In the genomic region with DNA sequence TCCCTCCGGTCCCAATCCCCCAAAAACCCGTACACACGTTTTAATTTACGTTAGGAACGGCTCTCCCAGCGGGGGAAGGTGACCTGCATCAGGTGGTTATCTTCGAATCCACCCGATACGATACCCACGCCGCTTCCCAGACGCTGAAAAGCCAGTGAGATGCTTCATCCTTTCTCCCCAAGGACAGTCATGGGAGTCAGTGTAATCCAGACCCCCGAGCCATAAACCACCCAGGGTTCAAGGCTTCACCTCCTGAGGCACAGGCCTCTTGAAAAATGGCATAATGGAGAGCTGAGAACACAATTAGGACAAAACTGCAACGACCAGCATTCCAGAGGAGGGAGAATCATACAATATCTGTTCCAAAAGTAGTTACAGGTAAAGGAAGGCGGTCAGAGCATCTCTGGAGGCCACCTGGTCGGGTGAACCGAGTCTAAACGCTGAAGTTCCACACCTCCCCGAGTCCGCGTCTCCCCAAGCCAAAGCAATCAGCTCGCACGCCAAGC, we compare ENCODE assay signal across 8 cellular contexts. TPM values are rescaled to one million over a fixed set of nuclear protein-coding genes. Genes with fewer than 3 reads are reported as not detected.
DNase-seq lines count a peak whose midpoint lies in the region; TF ChIP-seq lines count a peak whose summit lies in the region.

No MANE protein-coding gene starts in this region.

- peak overlapping the region; percentile 62 for H3K27ac ChIP-seq in SJSA1
- H3K27ac ChIP-seq in prostate gland: peak overlapping the region; percentile 52 to 80

- H3K4me3 ChIP-seq in SJSA1: peak overlapping the region; percentile 98
- H3K4me3 ChIP-seq in fibroblast of mammary gland (ENCODE audit: control insufficient read depth, low read depth, low read length): peak overlapping the region; percentile 44
- peak overlapping the region; percentile 47 to 85 for H3K4me3 ChIP-seq in prostate gland

- TF ChIP-seq POLR2A in prostate gland (IDR thresholded peaks at IDR 0.05): no peak

- 14% methylated on average over 20 of the region's 23 CpGs for WGBS in prostate gland

- intact Hi-C loops in activated naive CD4-positive, alpha-beta T cell treated with anti-CD3 and anti-CD28 coated beads for 36 hours (cut with micrococcal nuclease): loop anchor here (1.0 to 5.0 kb wide), 3 partner anchors 179 to 647 kb away; a partner anchor contains a TSS
- intact Hi-C loops in prostate gland (cut with DNase I): no loop called here

- H3K4me1 ChIP-seq in SJSA1 (replicated peaks) (peaks cover 21% of the 10 kb centered on the region), prostate gland (replicated peaks) (no peaks in the 10 kb centered on the region)

- TF ChIP-seq CTCF in fibroblast of mammary gland (conservative IDR thresholded peaks at IDR 0.05; ENCODE audit: control insufficient read depth, insufficient read depth, low read depth, low read length) (no peak), prostate gland (IDR thresholded peaks at IDR 0.05) (no peak)

- H3K27me3 ChIP-seq in SJSA1 (replicated peaks) (no peaks in the 10 kb centered on the region), prostate gland (replicated peaks; ENCODE audit: insufficient read depth) (no peaks in the 10 kb centered on the region)

- H3K4me3 Mint-ChIP-seq in activated naive CD4-positive, alpha-beta T cell treated with anti-CD3 and anti-CD28 coated beads for 36 hours: peak overlapping the region; percentile 85

- peaks cover 28% of the 10 kb centered on the region for H3K4me1 Mint-ChIP-seq in activated naive CD4-positive, alpha-beta T cell treated with anti-CD3 and anti-CD28 coated beads for 36 hours (ENCODE audit: low read depth)

- H3K9me3 Mint-ChIP-seq in activated naive CD4-positive, alpha-beta T cell treated with anti-CD3 and anti-CD28 coated beads for 36 hours: no peaks in the 10 kb centered on the region

- H3K9me3 ChIP-seq in SJSA1 (replicated peaks): peaks cover 7% of the 10 kb centered on the region
- no peaks in the 10 kb centered on the region for H3K9me3 ChIP-seq in prostate gland

- no peak for DNase-seq in activated naive CD4-positive, alpha-beta T cell treated with anti-CD3 and anti-CD28 coated beads for 36 hours
- DNase-seq in activated naive CD4-positive, alpha-beta T cell treated with Interleukin-2 at 50 U/mL for 16 hours: no peak
- DNase-seq in SJSA1 (ENCODE audit: low read depth in 1 of 2, low spot score in 2 of 2) (peak in 1 of 2 experiments; percentile 29), fibroblast of mammary gland (ENCODE audit: low read depth) (no peak), prostate gland (ENCODE audit: low spot score) (no peak), OCI-M1 (lab: John Stamatoyannopoulos, UW) (no peak), DMS114 treated with DMSO at 0.1 percent for 48 hours (lab: John Stamatoyannopoulos, UW; ENCODE audit: unreplicated experiment) (no peak), islet precursor cell (no peak)

- no peaks in the 10 kb centered on the region for H3K27me3 Mint-ChIP-seq in activated naive CD4-positive, alpha-beta T cell treated with anti-CD3 and anti-CD28 coated beads for 36 hours (ENCODE audit: low read depth)

- H3K27ac Mint-ChIP-seq in activated naive CD4-positive, alpha-beta T cell treated with anti-CD3 and anti-CD28 coated beads for 36 hours: peak overlapping the region; percentile 83

- H3K36me3 ChIP-seq in SJSA1 (peaks cover 7% of the 10 kb centered on the region), prostate gland (no peaks in the 10 kb centered on the region)

- CTCF ChIA-PET in activated naive CD4-positive, alpha-beta T cell treated with anti-CD3 and anti-CD28 coated beads for 36 hours (lab: Charles Lee): interaction anchor here (1.2 kb wide), 1 partner anchor 11 kb away, joined by 3 read pairs; no protein-coding TSS in a partner anchor

- H3K36me3 Mint-ChIP-seq in activated naive CD4-positive, alpha-beta T cell treated with anti-CD3 and anti-CD28 coated beads for 36 hours (ENCODE audit: low read depth): no peaks in the 10 kb centered on the region

RNA-seq across cellular contexts. Expression of a gene that starts 0.8 kb away (rescaled TPM):
- total RNA-seq in activated naive CD4-positive, alpha-beta T cell treated with anti-CD3 and anti-CD28 coated beads for 36 hours: 10 to 100 TPM in 1 of 2 experiments, 1 to 10 TPM in 1; 9.3 to 10.7 TPM
- total RNA-seq in SJSA1 (2014; rRNA removed; shearing (Covaris generic)): 16.5 and 21.9 TPM in 2 replicates
- total RNA-seq in prostate gland: 10 to 100 TPM; 16.6 to 57.9 TPM

Comparison
In these comparisons a context has a peak if more than half of its experiments do, and no peak if none do; other contexts are left out.
1. H3K4me3 ChIP-seq: peak in every context shown above with its lines; median percentile 98 in SJSA1; 66 in prostate gland; 44 in fibroblast of mammary gland.